In the genomic region with DNA sequence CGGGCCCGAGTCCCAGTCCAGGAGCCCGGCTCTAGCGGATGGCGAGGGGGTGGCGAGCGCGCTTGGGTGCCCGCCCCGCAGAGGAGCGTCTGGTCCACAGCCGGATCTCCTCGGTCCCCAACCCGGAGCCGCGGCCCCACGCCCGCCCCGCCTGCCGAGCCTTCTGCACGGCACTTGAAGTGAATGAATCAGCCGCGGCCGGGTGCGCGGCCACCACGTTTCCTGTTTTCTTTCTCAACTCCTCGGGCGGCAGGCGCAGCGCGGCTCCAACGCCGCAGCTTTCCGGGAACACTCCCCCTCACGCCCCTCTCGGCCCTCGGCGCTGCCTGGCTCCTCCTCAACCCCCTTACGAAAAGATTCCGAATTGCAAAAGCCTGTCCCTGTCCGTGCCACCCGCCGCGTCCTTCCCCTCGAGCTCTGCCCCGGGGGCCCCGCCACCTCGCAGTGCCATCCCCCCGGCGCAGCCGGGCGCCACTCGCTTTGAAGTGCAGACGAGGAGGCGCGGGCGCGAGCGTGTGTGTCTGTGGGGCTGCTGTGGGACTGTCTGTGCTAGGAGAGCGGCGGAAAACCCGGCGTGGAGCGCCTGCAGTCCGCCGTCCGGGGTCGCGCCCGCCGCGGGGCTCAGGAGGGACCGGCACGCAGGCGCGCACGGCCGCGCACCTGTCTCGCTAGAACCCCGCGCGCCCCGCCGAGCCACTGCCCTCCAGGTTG, we compare ENCODE assay signal across 8 cellular contexts.
DNase-seq lines count a peak whose midpoint lies in the region; ATAC-seq and TF ChIP-seq lines count a peak whose summit lies in the region.

No MANE protein-coding gene starts in this region.

- H4K20me1 ChIP-seq in neural progenitor cell (ENCODE audit: low read depth), result no peaks in the 10 kb centered on the region

- H3K4me1 Mint-ChIP-seq in neural progenitor cell, result peaks cover 22% of the 10 kb centered on the region

- no peak for TF ChIP-seq CTCF in fibroblast of villous mesenchyme (IDR thresholded peaks at IDR 0.05; ENCODE audit: insufficient read depth, low read depth, low read length)
- TF ChIP-seq CTCF in neural progenitor cell (IDR thresholded peaks at IDR 0.05), result no peak
- no peak for TF ChIP-seq CTCF in stomach (IDR thresholded peaks at IDR 0.05)

- peak overlapping the region; percentile 92 for H3K4me2 ChIP-seq in neural progenitor cell

- H3K27me3 Mint-ChIP-seq in neural progenitor cell (ENCODE audit: insufficient read depth, low read depth), result peaks cover 10% of the 10 kb centered on the region

- H3K9ac ChIP-seq in neural progenitor cell, result no peak overlapping the region

- no peaks in the 10 kb centered on the region for H3K36me3 ChIP-seq in neural progenitor cell
- H3K36me3 ChIP-seq in stomach, result no peaks in the 10 kb centered on the region

- peak overlapping the region; percentile 93 for H2AFZ ChIP-seq in neural progenitor cell (replicated peaks)

- H3K4me3 ChIP-seq in fibroblast of villous mesenchyme (ENCODE audit: low read depth, low read length), result peak overlapping the region; percentile 85
- H3K4me3 ChIP-seq in neural progenitor cell, result peak overlapping the region; percentile 69
- peak overlapping the region; percentile 63 to 86 (median 81) for H3K4me3 ChIP-seq in stomach

- H3K27ac ChIP-seq in neural progenitor cell (no peak overlapping the region), stomach (peak overlapping the region; percentile 84 to 95 (median 90))

- TF ChIP-seq EP300 in stomach (IDR thresholded peaks at IDR 0.05), result no peak

- intact Hi-C loops in stomach (cut with DNase I; ENCODE audit: low total_unique reads), result no loop called here

- TF ChIP-seq POLR2A in stomach (IDR thresholded peaks at IDR 0.05), result no peak

- DNase-seq in A172 (ENCODE audit: low spot score) (peak; percentile 57), RPMI8226 (peak; percentile 73), fibroblast of villous mesenchyme (ENCODE audit: low read depth) (peak; percentile 87), neural progenitor cell (ENCODE audit: low spot score) (peak; percentile 76), stomach (peak; percentile 85)
- DNase-seq in activated T-helper 9 cell treated with anti-CD3 and anti-CD28 coated beads, Interleukin-2, amount 50 U/mL, for 16 hours (ENCODE audit: low read depth), result peak; percentile 83

- ATAC-seq in GM18867 (IDR thresholded peaks at IDR 0.05; ENCODE audit: unreplicated experiment) (peak; percentile 66), HG03103 (IDR thresholded peaks at IDR 0.05; ENCODE audit: low read depth, unreplicated experiment) (peak; percentile 52)

- no peaks in the 10 kb centered on the region for H3F3A ChIP-seq in neural progenitor cell (ENCODE audit: low read depth)

- no peak overlapping the region for H3K27ac Mint-ChIP-seq in neural progenitor cell

- H3K9me3 ChIP-seq in neural progenitor cell (ENCODE audit: low read depth) (no peaks in the 10 kb centered on the region), stomach (no peaks in the 10 kb centered on the region)

- H3K9me3 Mint-ChIP-seq in neural progenitor cell, result no peaks in the 10 kb centered on the region

- H3K4me1 ChIP-seq in neural progenitor cell, result peaks cover 6% of the 10 kb centered on the region
- H3K4me1 ChIP-seq in stomach, result peaks cover 31 to 79% (median 54%) of the 10 kb centered on the region in 4 donors

- WGBS in stomach, 5 donors, result 0 to 1% (median 1%) methylated on average over 41 to 86 of the region's 86 CpGs

- H3K79me2 ChIP-seq in neural progenitor cell (ENCODE audit: low read depth), result no peaks in the 10 kb centered on the region

- H3K27me3 ChIP-seq in neural progenitor cell (peaks cover 61% of the 10 kb centered on the region), stomach (no peaks in the 10 kb centered on the region)

- no peaks in the 10 kb centered on the region for H3K36me3 Mint-ChIP-seq in neural progenitor cell

- peak overlapping the region; percentile 93 for H3K4me3 Mint-ChIP-seq in neural progenitor cell
